In the genomic region with DNA sequence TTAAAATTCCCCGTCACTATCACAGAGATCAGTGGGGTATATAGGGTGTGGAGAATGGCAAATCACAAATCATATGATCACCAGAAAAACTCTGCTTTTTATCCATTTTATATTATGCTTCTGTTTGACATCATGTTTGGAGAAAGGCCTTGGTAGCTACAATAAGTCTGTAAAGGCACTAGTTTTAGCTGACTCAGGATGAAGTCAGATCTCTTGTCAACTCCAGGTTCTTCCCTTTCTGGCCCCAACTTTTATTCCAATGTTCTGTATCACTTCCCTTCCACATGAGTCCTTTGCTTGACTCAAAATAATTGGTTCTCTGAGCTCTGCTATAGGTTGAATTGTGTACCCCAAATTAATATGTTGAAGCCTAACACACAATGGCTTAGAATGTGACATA, we compare ENCODE assay signal across 26 cellular contexts.
DNase-seq lines count a peak whose midpoint lies in the region; ATAC-seq and TF ChIP-seq lines count a peak whose summit lies in the region.
"Had no signal": no experiment of that assay in that cellular context is flagged by ENCODE, and none has a peak within 500 bp of the region (broad histone marks: within the 10 kb centered on the region; RNA-seq: fewer than 3 reads in every experiment).

No MANE protein-coding gene starts in this region.

- POLR2A ChIA-PET in PC-3 (lab: Charles Lee; ENCODE audit: unreplicated experiment): no interaction called here

- CTCF ChIA-PET in PC-3 (lab: Charles Lee): no interaction called here

- H3K9me3 ChIP-seq in PC-3 (ENCODE audit: low read length): no peaks in the 10 kb centered on the region
- H3K9me3 ChIP-seq: SJSA1 had no signal

- TF ChIP-seq CTCF in HFFc6 (IDR thresholded peaks at IDR 0.05) (no peak), PC-3 (conservative IDR thresholded peaks at IDR 0.05; ENCODE audit: low read depth, low read length) (no peak), epithelial cell of esophagus (IDR thresholded peaks at IDR 0.05; ENCODE audit: insufficient read depth, low read depth, low read length, missing control alignments) (no peak), type B pancreatic cell (conservative IDR thresholded peaks at IDR 0.05) (no peak)

- no peaks in the 10 kb centered on the region for H3K9me2 ChIP-seq in PC-3 (replicated peaks; ENCODE audit: low read length)

- no peaks in the 10 kb centered on the region for H3K36me3 Mint-ChIP-seq in HFFc6 (ENCODE audit: low read depth)
- H3K36me3 Mint-ChIP-seq in type B pancreatic cell: no peaks in the 10 kb centered on the region
- H3K36me3 Mint-ChIP-seq: CD8-positive, alpha-beta memory T cell; IgD-negative memory B cell had no signal

- peaks cover 30% of the 10 kb centered on the region; the same call in 1 of the 2 replicates for H3K4me1 Mint-ChIP-seq in HFFc6 (ENCODE audit: low read depth)
- no peaks in the 10 kb centered on the region for H3K4me1 Mint-ChIP-seq in type B pancreatic cell (ENCODE audit: unreplicated experiment)
- H3K4me1 Mint-ChIP-seq: B cell; CD8-positive, alpha-beta memory T cell; IgD-negative memory B cell had no signal

- no peaks in the 10 kb centered on the region for H4K20me1 ChIP-seq in PC-3 (ENCODE audit: low read length)

- peak overlapping the region; percentile 27; the same call in 1 of the 2 replicates for H3K27ac Mint-ChIP-seq in HFFc6
- no peak overlapping the region for H3K27ac Mint-ChIP-seq in type B pancreatic cell
- H3K27ac Mint-ChIP-seq: B cell; CD8-positive, alpha-beta memory T cell; IgD-negative memory B cell had no signal

- no peak overlapping the region for H3K27ac ChIP-seq in PC-3 (ENCODE audit: low read length)
- H3K27ac ChIP-seq: C4-2B, KMS-11, PC-9, SJSA1 had no signal

- no peak overlapping the region for H3K4me3 Mint-ChIP-seq in HFFc6
- no peak overlapping the region for H3K4me3 Mint-ChIP-seq in type B pancreatic cell
- H3K4me3 Mint-ChIP-seq: B cell; CD8-positive, alpha-beta memory T cell; IgD-negative memory B cell had no signal

- H3K27me3 Mint-ChIP-seq in HFFc6 (ENCODE audit: insufficient read depth) (no peaks in the 10 kb centered on the region), type B pancreatic cell (no peaks in the 10 kb centered on the region)
- H3K27me3 Mint-ChIP-seq: B cell; CD8-positive, alpha-beta memory T cell; IgD-negative memory B cell had no signal

- no peaks in the 10 kb centered on the region for H3K79me2 ChIP-seq in PC-3 (ENCODE audit: low read length)

- intact Hi-C loops in PC-3 (cut with micrococcal nuclease): no loop called here

- no peak overlapping the region for H3K4me3 ChIP-seq in PC-3 (ENCODE audit: low read length)
- H3K4me3 ChIP-seq in epithelial cell of esophagus (ENCODE audit: low read length): no peak overlapping the region
- H3K4me3 ChIP-seq: PC-9, SJSA1 had no signal

- H3K4me2 ChIP-seq in PC-3 (ENCODE audit: low read length): no peak overlapping the region
- H3K4me2 ChIP-seq: KMS-11, PC-9 had no signal

- H3F3A ChIP-seq in PC-3 (ENCODE audit: low read length, unreplicated experiment): no peaks in the 10 kb centered on the region

- no peaks in the 10 kb centered on the region for H3K4me1 ChIP-seq in PC-3 (ENCODE audit: insufficient read depth, low read length)
- H3K4me1 ChIP-seq: SJSA1 had no signal

- no peaks in the 10 kb centered on the region; the same call in 1 of the 2 replicates for H3K36me3 ChIP-seq in PC-3 (ENCODE audit: low read depth, low read length)
- H3K36me3 ChIP-seq: SJSA1 had no signal

- DNase-seq in HFFc6 (peak; percentile 43), PC-3 (peak; percentile 4), epithelial cell of esophagus (ENCODE audit: low read depth) (peak; percentile 8), T1000 (lab: John Stamatoyannopoulos, UW) (no peak), type B pancreatic cell (ENCODE audit: extremely low spot score, unreplicated experiment) (no peak), DMS53 treated with DMSO at 0.1 percent for 48 hours (lab: John Stamatoyannopoulos, UW; ENCODE audit: unreplicated experiment) (no peak), NCI-H2081 (lab: John Stamatoyannopoulos, UW) (no peak)
- DNase-seq: CD8-positive, alpha-beta memory T cell; DMS 273 treated with DMSO at 0.1 percent for 48 hours; DMS79 treated with DMSO at 0.1 percent for 48 hours; GF-D8; NCI-H1092; NCI-H1417 treated with DMSO at 0.1 percent for 48 hours; NCI-H187; NCI-H2107; NCI-H524; NCI-H748 treated with DMSO at 0.1 percent for 48 hours; NK-92 treated with Interleukin-12 subunit alpha and Interleukin-12 subunit beta, amount 100 ng/mL, for 24 hours; PC-9; Right ventricle myocardium superior; RPMI8226 had no signal

- peaks cover 4% of the 10 kb centered on the region; the same call in 1 of the 2 replicates for H3K9me3 Mint-ChIP-seq in HFFc6
- H3K9me3 Mint-ChIP-seq in type B pancreatic cell: no peaks in the 10 kb centered on the region

- no peak for ATAC-seq in PC-3

- H2AFZ ChIP-seq in PC-3 (ENCODE audit: low read length): no peak overlapping the region
- H2AFZ ChIP-seq: PC-9 had no signal

- BruUV-seq in PC-3 (replicated peaks; lab: Mats Ljungman, UMichigan): no TSS peak

- no peak overlapping the region for H3K9ac ChIP-seq in PC-3 (ENCODE audit: low read length)
- H3K9ac ChIP-seq: KMS-11 had no signal

- H3K27me3 ChIP-seq in PC-3 (ENCODE audit: low read length): no peaks in the 10 kb centered on the region
- H3K27me3 ChIP-seq: SJSA1 had no signal

Comparison
In these comparisons a context has a peak if more than half of its experiments do, and no peak if none do; other contexts are left out.
1. DNase-seq: peak in HFFc6 (single experiment), PC-3 (single experiment) and epithelial cell of esophagus (single experiment); none in T1000 (single experiment), type B pancreatic cell (single experiment), DMS53 treated with DMSO at 0.1 percent for 48 hours (single experiment) and NCI-H2081 (0 of 2).